20 cellular contexts compared by ENCODE assay signal in the genomic region with DNA sequence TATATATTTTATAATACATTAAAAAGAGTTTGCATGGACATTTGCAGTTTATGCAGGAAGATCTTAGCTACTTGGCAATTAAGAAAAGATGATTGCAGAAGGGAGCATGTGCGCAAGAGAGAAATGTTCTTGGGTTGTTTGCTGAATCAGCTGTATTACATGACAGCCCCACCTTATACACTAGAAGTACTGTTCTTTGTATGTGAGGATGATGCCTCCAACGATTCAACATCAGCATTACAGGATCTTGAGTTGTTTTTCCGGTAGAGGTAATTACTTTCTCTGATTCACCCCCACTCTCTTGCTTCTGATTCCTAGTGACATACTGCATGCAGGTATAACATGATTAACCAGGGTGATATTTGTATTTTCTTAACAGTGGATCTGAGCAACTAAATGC.
"Had no signal": no experiment of that assay in that cellular context is flagged by ENCODE, and none has a peak within 500 bp of the region (broad histone marks: within the 10 kb centered on the region; RNA-seq: fewer than 3 reads in every experiment).

No MANE protein-coding gene starts in this region.

- H3K36me3 ChIP-seq: left ventricle myocardium inferior, neural progenitor cell, prostate gland, tibial artery, vagina had no signal

- H3K9ac ChIP-seq: neural progenitor cell had no signal

- FAIRE-seq: endothelial cell of umbilical vein had no signal

- H3K27ac ChIP-seq: left ventricle myocardium inferior, neural progenitor cell, prostate gland, skin epidermis, tibial artery, vagina had no signal

- ATAC-seq: activated CD4-positive, alpha-beta T cell treated with anti-CD3 and anti-CD28 coated beads for 36 hours; right cardiac atrium; stimulated activated naive CD8-positive, alpha-beta T cell treated with anti-CD3 and anti-CD28 coated beads, Interleukin-15, Interleukin-2, amounts not matched to agents 100 U/mL and 50 U/mL, for 24 hours; WTC11 had no signal

- DNase-seq: activated CD4-positive, alpha-beta T cell treated with anti-CD3 and anti-CD28 coated beads for 36 hours; activated CD4-positive, alpha-beta T cell treated with anti-CD3 and anti-CD28 coated beads, Interleukin-2, amount 50 U/mL, for 48 hours; activated naive CD8-positive, alpha-beta T cell treated with anti-CD3 and anti-CD28 coated beads for 36 hours; activated T-cell treated with anti-CD3 and anti-CD28 coated beads for 4 hours; amygdala; dermis blood vessel endothelial cell; effector memory CD4-positive, alpha-beta T cell; foreskin melanocyte; kidney glomerular epithelial cell; left ventricle myocardium inferior; right cardiac atrium; stimulated activated naive CD8-positive, alpha-beta T cell treated with anti-CD3 and anti-CD28 coated beads, Interleukin-15, Interleukin-2, amounts not matched to agents 100 U/mL and 50 U/mL, for 24 hours; substantia nigra; tibial artery had no signal

- H3K4me1 ChIP-seq: prostate gland, vagina had no signal

- H3K27me3 ChIP-seq: neural progenitor cell, tibial artery, vagina had no signal

- H3K4me2 ChIP-seq: neural progenitor cell had no signal

- H2AFZ ChIP-seq: neural progenitor cell had no signal

- H3K4me3 ChIP-seq: left ventricle myocardium inferior, neural progenitor cell, prostate gland, skin epidermis, tibial artery, vagina had no signal

- H3K9me3 ChIP-seq: left ventricle myocardium inferior, prostate gland, tibial artery, vagina had no signal
